8 cellular contexts compared by ENCODE assay signal in genomic region chr2:231197196-231197595, GRCh38. TPM values are rescaled to one million over a fixed set of nuclear protein-coding genes. Genes with fewer than 3 reads are reported as not detected.
DNase-seq lines count a peak whose midpoint lies in the region; ATAC-seq and TF ChIP-seq lines count a peak whose summit lies in the region.
"Not testable (repeated sequence)": the region's sequence is repeated elsewhere in the genome, so short reads cannot be mapped to it uniquely, and the experiment has no call there.

No MANE protein-coding gene starts in this region.

- TF ChIP-seq CTCF in DND-41 (IDR thresholded peaks at IDR 0.05; ENCODE audit: borderline replicate concordance, extremely low read depth, low read length, poor library complexity, severe bottlenecking); SK-N-SH (IDR thresholded peaks at IDR 0.05); chondrocyte (IDR thresholded peaks at IDR 0.05); neural progenitor cell (IDR thresholded peaks at IDR 0.05); uterus (IDR thresholded peaks at IDR 0.05): not testable (repeated sequence)

- not testable (repeated sequence) for H3K4me3 ChIP-seq in DND-41 (ENCODE audit: low read depth in 1 of 2, low read length in 2 of 2); SK-N-SH (ENCODE audit: low read depth in 2 of 2, low read length in 1 of 2); neural progenitor cell; uterus

- not testable (repeated sequence) for TF ChIP-seq POLR2A in uterus (IDR thresholded peaks at IDR 0.05)

- not testable (repeated sequence) for TF ChIP-seq RAD21 in SK-N-SH (IDR thresholded peaks at IDR 0.05; ENCODE audit: low read length)

- H3K27ac ChIP-seq in DND-41 (ENCODE audit: low read length); SK-N-SH (ENCODE audit: low read depth in 2 of 2, low read length in 1 of 2); neural progenitor cell: not testable (repeated sequence)
- peak overlapping the region; percentile 75 to 76 for H3K27ac ChIP-seq in uterus

- H3K4me2 ChIP-seq in DND-41 (ENCODE audit: insufficient read depth, low read length): peak overlapping the region; percentile 93; the same call in 1 of the 2 replicates
- not testable (repeated sequence) for H3K4me2 ChIP-seq in SK-N-SH, neural progenitor cell

- not testable (repeated sequence) for H3K27ac Mint-ChIP-seq in activated CD4-positive, alpha-beta memory T cell treated with anti-CD3 and anti-CD28 coated beads for 36 hours; chondrocyte (ENCODE audit: unreplicated experiment); memory B cell; neural progenitor cell

- not testable (repeated sequence) for DNase-seq in DND-41; SK-N-SH; activated CD4-positive, alpha-beta memory T cell treated with anti-CD3 and anti-CD28 coated beads for 36 hours; chondrocyte (ENCODE audit: low spot score); memory B cell (ENCODE audit: low spot score in 2 of 2); neural progenitor cell (ENCODE audit: low spot score)
- peak; percentile 21 for DNase-seq in activated effector memory CD4-positive, alpha-beta T cell treated with anti-CD3 and anti-CD28 coated beads, Interleukin-2, amount 50 U/mL, for 16 hours
- DNase-seq in uterus: peak in 1 of 2 donors; percentile 5

- H3K27me3 ChIP-seq in DND-41 (ENCODE audit: insufficient read depth, low read length, poor library complexity); SK-N-SH (ENCODE audit: insufficient read depth); neural progenitor cell; uterus: not testable (repeated sequence)

- not testable (repeated sequence) for ATAC-seq in DND-41 (ENCODE audit: insufficient read depth, low read depth); memory B cell (ENCODE audit: low read depth)

- CTCF ChIA-PET in SK-N-SH (lab: Yijun Ruan, JAX): interaction anchor here (0.7 to 9.8 kb wide), 5 partner anchors 30 to 215 kb away, joined by 3 to 162 read pairs (median 5); no protein-coding TSS in a partner anchor
- CTCF ChIA-PET in activated CD4-positive, alpha-beta memory T cell treated with anti-CD3 and anti-CD28 coated beads for 36 hours (lab: Charles Lee): not testable (repeated sequence)

- not testable (repeated sequence) for TF ChIP-seq EP300 in SK-N-SH (IDR thresholded peaks at IDR 0.05; ENCODE audit: borderline replicate concordance in 1 of 2, low read depth in 1 of 2, low read length in 1 of 2)

- not testable (repeated sequence) for H3K36me3 ChIP-seq in DND-41 (ENCODE audit: insufficient read depth, low read length); SK-N-SH (replicated peaks in 1 of 2; ENCODE audit: control insufficient read depth in 1 of 2, insufficient read depth in 2 of 2, low read length in 1 of 2); neural progenitor cell; uterus

- not testable (repeated sequence) for H3K9me3 ChIP-seq in DND-41 (ENCODE audit: insufficient read depth, low read length, severe bottlenecking); SK-N-SH; neural progenitor cell (ENCODE audit: low read depth); uterus

- H3K27me3 Mint-ChIP-seq in activated CD4-positive, alpha-beta memory T cell treated with anti-CD3 and anti-CD28 coated beads for 36 hours; chondrocyte (ENCODE audit: low read depth); memory B cell; neural progenitor cell (ENCODE audit: insufficient read depth, low read depth): not testable (repeated sequence)

- H3K4me1 ChIP-seq in DND-41 (ENCODE audit: insufficient read depth, low read length) (peaks cover 23% of the 10 kb centered on the region), SK-N-SH (ENCODE audit: control insufficient read depth in 1 of 2, insufficient read depth in 2 of 2, low read depth in 1 of 2, low read length in 1 of 2) (peaks cover 14 to 22% of the 10 kb centered on the region in 2 experiments; a peak in 2 of 4 replicates)
- not testable (repeated sequence) for H3K4me1 ChIP-seq in neural progenitor cell, uterus

- not testable (repeated sequence) for H3K9me2 ChIP-seq in SK-N-SH

- WGBS in SK-N-SH (ENCODE audit: low lambda C conversion rate): 90% methylated on average over 7 of the region's 7 CpGs

- H3K9me3 Mint-ChIP-seq in activated CD4-positive, alpha-beta memory T cell treated with anti-CD3 and anti-CD28 coated beads for 36 hours; chondrocyte (ENCODE audit: low read depth); memory B cell; neural progenitor cell: not testable (repeated sequence)

- intact Hi-C loops in activated CD4-positive, alpha-beta memory T cell treated with anti-CD3 and anti-CD28 coated beads for 36 hours (cut with micrococcal nuclease); uterus (cut with DNase I; ENCODE audit: low total_unique reads): not testable (repeated sequence)

- not testable (repeated sequence) for H3F3A ChIP-seq in SK-N-SH (replicated peaks; ENCODE audit: insufficient read depth)
- peaks cover 15% of the 10 kb centered on the region for H3F3A ChIP-seq in neural progenitor cell (ENCODE audit: low read depth)

- H3K36me3 Mint-ChIP-seq in activated CD4-positive, alpha-beta memory T cell treated with anti-CD3 and anti-CD28 coated beads for 36 hours; memory B cell; neural progenitor cell: not testable (repeated sequence)
- H3K36me3 Mint-ChIP-seq in chondrocyte (ENCODE audit: low read depth): peaks cover 11% of the 10 kb centered on the region

- H3K79me2 ChIP-seq in DND-41 (ENCODE audit: insufficient read depth, low read length): not testable (repeated sequence)
- H3K79me2 ChIP-seq in SK-N-SH (ENCODE audit: insufficient read depth): peaks cover 28% of the 10 kb centered on the region
- peaks cover 22% of the 10 kb centered on the region for H3K79me2 ChIP-seq in neural progenitor cell (ENCODE audit: low read depth)

- POLR2A ChIA-PET in SK-N-SH (lab: Yijun Ruan, JAX): interaction anchor here (1.2 kb wide), 1 partner anchor 267 kb away, joined by 3 read pairs; no protein-coding TSS in a partner anchor
- POLR2A ChIA-PET in activated CD4-positive, alpha-beta memory T cell treated with anti-CD3 and anti-CD28 coated beads for 36 hours (lab: Charles Lee): not testable (repeated sequence)

- H3K4me1 Mint-ChIP-seq in activated CD4-positive, alpha-beta memory T cell treated with anti-CD3 and anti-CD28 coated beads for 36 hours (ENCODE audit: low read depth); memory B cell: not testable (repeated sequence)
- H3K4me1 Mint-ChIP-seq in chondrocyte (ENCODE audit: low read depth) (peaks cover 49% of the 10 kb centered on the region), neural progenitor cell (peaks cover 30% of the 10 kb centered on the region)

- H3K9ac ChIP-seq in DND-41 (ENCODE audit: low read depth, low read length); SK-N-SH; neural progenitor cell: not testable (repeated sequence)

- H4K20me1 ChIP-seq in DND-41 (ENCODE audit: insufficient read depth, low read length); SK-N-SH (ENCODE audit: insufficient read depth); neural progenitor cell (ENCODE audit: low read depth): not testable (repeated sequence)

- peak overlapping the region; percentile 87 for H3K4me3 Mint-ChIP-seq in activated CD4-positive, alpha-beta memory T cell treated with anti-CD3 and anti-CD28 coated beads for 36 hours
- H3K4me3 Mint-ChIP-seq in chondrocyte (ENCODE audit: unreplicated experiment) (peak overlapping the region; percentile 85), memory B cell (peak overlapping the region; percentile 89), neural progenitor cell (peak overlapping the region; percentile 97)

- H2AFZ ChIP-seq in DND-41 (ENCODE audit: low read depth, low read length); neural progenitor cell (replicated peaks): not testable (repeated sequence)
- H2AFZ ChIP-seq in SK-N-SH (ENCODE audit: low read depth): 0 out of 2 replicates have a peak overlapping the region, but pooled peaks have one; percentile 93

RNA-seq across cellular contexts. Expression of gene ARMC9, which starts 1.2 kb away (rescaled TPM):
- 25.3 and 38.5 TPM in 2 replicates for polyA plus RNA-seq in SK-N-SH (2012; rRNA removed)
- 22.3 and 27.1 TPM in 2 replicates for polyA plus RNA-seq in SK-N-SH (2012; cell fraction: cytosol; rRNA removed)
- 44.4 and 47.1 TPM in 2 replicates for polyA plus RNA-seq in SK-N-SH (2012; cell fraction: nucleus; rRNA removed)
- total RNA-seq in activated CD4-positive, alpha-beta memory T cell treated with anti-CD3 and anti-CD28 coated beads for 36 hours: 1 to 10 TPM; 3.0 TPM
- total RNA-seq in chondrocyte (71.6 to 188 TPM (median 187 TPM) in 3 replicates), neural progenitor cell (ENCODE audit: low replicate concordance) (42.8 and 45.8 TPM in 2 replicates), uterus (10 to 100 TPM; 16.8 to 47.6 (median 39.3) TPM)

Comparison
In these comparisons a context has a peak if more than half of its experiments do, and no peak if none do; other contexts are left out.
1. RNA of gene ARMC9, which starts 1.2 kb away (total RNA-seq): 71.6 to 188 TPM in chondrocyte, 42.8 to 45.8 TPM in neural progenitor cell and 16.8 to 47.6 TPM in uterus; 3.0 TPM in activated CD4-positive, alpha-beta memory T cell treated with anti-CD3 and anti-CD28 coated beads for 36 hours; every median in the first group is over 4 times any median in the second.
2. Peak in every context shown above with its lines, with median percentiles within 50 percentile points of each other: H3K4me3 Mint-ChIP-seq.